1 cellular context compared by ENCODE assay signal in genomic region chr9:93996863-93997262, GRCh38.
TF ChIP-seq lines count a peak whose summit lies in the region.

No MANE protein-coding gene starts in this region.

TF ChIP-seq in GM23338, 12 proteins besides CTCF, POLR2A, EP300 and RAD21:
- TF ChIP-seq, protein P1, sequence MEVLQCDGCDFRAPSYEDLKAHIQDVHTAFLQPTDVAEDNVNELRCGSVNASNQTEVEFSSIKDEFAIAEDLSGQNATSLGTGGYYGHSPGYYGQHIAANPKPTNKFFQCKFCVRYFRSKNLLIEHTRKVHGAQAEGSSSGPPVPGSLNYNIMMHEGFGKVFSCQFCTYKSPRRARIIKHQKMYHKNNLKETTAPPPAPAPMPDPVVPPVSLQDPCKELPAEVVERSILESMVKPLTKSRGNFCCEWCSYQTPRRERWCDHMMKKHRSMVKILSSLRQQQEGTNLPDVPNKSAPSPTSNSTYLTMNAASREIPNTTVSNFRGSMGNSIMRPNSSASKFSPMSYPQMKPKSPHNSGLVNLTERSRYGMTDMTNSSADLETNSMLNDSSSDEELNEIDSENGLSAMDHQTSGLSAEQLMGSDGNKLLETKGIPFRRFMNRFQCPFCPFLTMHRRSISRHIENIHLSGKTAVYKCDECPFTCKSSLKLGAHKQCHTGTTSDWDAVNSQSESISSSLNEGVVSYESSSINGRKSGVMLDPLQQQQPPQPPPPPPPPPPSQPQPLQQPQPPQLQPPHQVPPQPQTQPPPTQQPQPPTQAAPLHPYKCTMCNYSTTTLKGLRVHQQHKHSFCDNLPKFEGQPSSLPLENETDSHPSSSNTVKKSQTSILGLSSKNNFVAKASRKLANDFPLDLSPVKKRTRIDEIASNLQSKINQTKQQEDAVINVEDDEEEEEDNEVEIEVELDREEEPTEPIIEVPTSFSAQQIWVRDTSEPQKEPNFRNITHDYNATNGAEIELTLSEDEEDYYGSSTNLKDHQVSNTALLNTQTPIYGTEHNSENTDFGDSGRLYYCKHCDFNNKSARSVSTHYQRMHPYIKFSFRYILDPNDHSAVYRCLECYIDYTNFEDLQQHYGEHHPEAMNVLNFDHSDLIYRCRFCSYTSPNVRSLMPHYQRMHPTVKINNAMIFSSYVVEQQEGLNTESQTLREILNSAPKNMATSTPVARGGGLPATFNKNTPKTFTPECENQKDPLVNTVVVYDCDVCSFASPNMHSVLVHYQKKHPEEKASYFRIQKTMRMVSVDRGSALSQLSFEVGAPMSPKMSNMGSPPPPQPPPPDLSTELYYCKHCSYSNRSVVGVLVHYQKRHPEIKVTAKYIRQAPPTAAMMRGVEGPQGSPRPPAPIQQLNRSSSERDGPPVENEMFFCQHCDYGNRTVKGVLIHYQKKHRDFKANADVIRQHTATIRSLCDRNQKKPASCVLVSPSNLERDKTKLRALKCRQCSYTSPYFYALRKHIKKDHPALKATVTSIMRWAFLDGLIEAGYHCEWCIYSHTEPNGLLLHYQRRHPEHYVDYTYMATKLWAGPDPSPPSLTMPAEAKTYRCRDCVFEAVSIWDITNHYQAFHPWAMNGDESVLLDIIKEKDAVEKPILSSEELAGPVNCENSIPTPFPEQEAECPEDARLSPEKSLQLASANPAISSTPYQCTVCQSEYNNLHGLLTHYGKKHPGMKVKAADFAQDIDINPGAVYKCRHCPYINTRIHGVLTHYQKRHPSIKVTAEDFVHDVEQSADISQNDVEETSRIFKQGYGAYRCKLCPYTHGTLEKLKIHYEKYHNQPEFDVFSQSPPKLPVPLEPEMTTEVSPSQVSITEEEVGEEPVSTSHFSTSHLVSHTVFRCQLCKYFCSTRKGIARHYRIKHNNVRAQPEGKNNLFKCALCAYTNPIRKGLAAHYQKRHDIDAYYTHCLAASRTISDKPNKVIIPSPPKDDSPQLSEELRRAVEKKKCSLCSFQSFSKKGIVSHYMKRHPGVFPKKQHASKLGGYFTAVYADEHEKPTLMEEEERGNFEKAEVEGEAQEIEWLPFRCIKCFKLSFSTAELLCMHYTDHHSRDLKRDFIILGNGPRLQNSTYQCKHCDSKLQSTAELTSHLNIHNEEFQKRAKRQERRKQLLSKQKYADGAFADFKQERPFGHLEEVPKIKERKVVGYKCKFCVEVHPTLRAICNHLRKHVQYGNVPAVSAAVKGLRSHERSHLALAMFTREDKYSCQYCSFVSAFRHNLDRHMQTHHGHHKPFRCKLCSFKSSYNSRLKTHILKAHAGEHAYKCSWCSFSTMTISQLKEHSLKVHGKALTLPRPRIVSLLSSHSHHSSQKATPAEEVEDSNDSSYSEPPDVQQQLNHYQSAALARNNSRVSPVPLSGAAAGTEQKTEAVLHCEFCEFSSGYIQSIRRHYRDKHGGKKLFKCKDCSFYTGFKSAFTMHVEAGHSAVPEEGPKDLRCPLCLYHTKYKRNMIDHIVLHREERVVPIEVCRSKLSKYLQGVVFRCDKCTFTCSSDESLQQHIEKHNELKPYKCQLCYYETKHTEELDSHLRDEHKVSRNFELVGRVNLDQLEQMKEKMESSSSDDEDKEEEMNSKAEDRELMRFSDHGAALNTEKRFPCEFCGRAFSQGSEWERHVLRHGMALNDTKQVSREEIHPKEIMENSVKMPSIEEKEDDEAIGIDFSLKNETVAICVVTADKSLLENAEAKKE (CRISPR knock-in tag; IDR thresholded peaks at IDR 0.05), result no peak
- no peak for TF ChIP-seq EZH2 (IDR thresholded peaks at IDR 0.05; ENCODE audit: low read depth, unreplicated experiment)
- no peak for TF ChIP-seq STAT1 (IDR thresholded peaks at IDR 0.05; ENCODE audit: unreplicated experiment)
TF ChIP-seq in GM23338: peak in this region for 0.
